In the genomic region with DNA sequence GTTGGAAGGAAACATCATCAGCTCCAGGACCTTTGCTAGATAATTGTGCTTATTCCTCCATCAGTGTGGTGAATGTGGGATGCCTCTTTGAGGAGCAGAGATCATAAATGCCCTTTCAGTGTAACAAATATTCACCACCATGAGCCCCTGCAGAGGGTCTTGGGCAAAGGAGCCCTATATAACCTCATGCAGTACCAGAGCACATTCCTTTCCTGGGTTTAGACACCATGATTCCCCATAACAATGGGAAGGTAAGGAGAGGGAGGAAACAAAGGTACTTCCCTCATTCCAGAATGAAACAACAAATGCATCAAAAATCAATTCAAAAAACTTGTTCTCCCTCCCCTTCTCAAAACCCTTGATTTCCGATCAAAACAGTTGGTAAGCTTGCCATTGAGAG, we compare ENCODE assay signal across 26 cellular contexts.
"Had no signal": no experiment of that assay in that cellular context is flagged by ENCODE, and none has a peak within 500 bp of the region (broad histone marks: within the 10 kb centered on the region; RNA-seq: fewer than 3 reads in every experiment).

No MANE protein-coding gene starts in this region.

- ATAC-seq: heart right ventricle; left ventricle myocardium superior; lower lobe of right lung; natural killer cell; sciatic nerve; stimulated activated memory B cell treated with anti-CD40 and anti-IgM and Interleukin-4, amounts not matched to agents 10 μg/mL and 1 μg/mL and 100 μg/mL, for 72 hours; stimulated activated naive CD8-positive, alpha-beta T cell treated with anti-CD3 and anti-CD28 coated beads, Interleukin-15, Interleukin-2, amounts not matched to agents 100 U/mL and 50 U/mL, for 24 hours; upper lobe of right lung had no signal

- H3K9me3 ChIP-seq: esophagus squamous epithelium, heart right ventricle, lower lobe of right lung, neutrophil, prostate gland, right atrium auricular region, transverse colon, upper lobe of right lung, uterus had no signal

- DNase-seq: cerebellar nuclear complex; effector CD8-positive, alpha-beta T cell; erythroblast; esophagus squamous epithelium; foreskin melanocyte; glutamatergic neuron; heart right ventricle; immature natural killer cell; islet precursor cell; kidney glomerular epithelial cell; left ventricle myocardium superior; lower lobe of right lung; natural killer cell; stimulated activated CD4-positive, alpha-beta T cell treated with anti-CD3 and anti-CD28 coated beads, Interleukin-2, amount 100 ng/mL, for 24 hours; stimulated activated CD4-positive, alpha-beta T cell treated with anti-CD3 and anti-CD28 coated beads, Interleukin-4, amount 100 ng/mL, for 24 hours; stimulated activated naive CD8-positive, alpha-beta T cell treated with anti-CD3 and anti-CD28 coated beads, Interleukin-15, Interleukin-2, amounts not matched to agents 100 U/mL and 50 U/mL, for 24 hours; transverse colon; upper lobe of right lung; uterus had no signal

- H3K27ac ChIP-seq: esophagus squamous epithelium, heart right ventricle, lower lobe of right lung, neutrophil, parathyroid adenoma, prostate gland, right atrium auricular region, transverse colon, upper lobe of right lung, uterus had no signal

- H3K36me3 ChIP-seq: esophagus squamous epithelium, heart right ventricle, lower lobe of right lung, neutrophil, prostate gland, right atrium auricular region, transverse colon, upper lobe of right lung, uterus had no signal

- H3K27me3 Mint-ChIP-seq: stimulated activated memory B cell treated with anti-CD40 and anti-IgM and Interleukin-4, amounts not matched to agents 10 μg/mL and 1 μg/mL and 100 μg/mL, for 72 hours had no signal

- H3K27me3 ChIP-seq: neutrophil, right atrium auricular region, transverse colon, upper lobe of right lung, uterus had no signal

- H3K9me3 Mint-ChIP-seq: immature natural killer cell, neural crest cell had no signal

- H3K27ac Mint-ChIP-seq: immature natural killer cell; natural killer cell; stimulated activated memory B cell treated with anti-CD40 and anti-IgM and Interleukin-4, amounts not matched to agents 10 μg/mL and 1 μg/mL and 100 μg/mL, for 72 hours had no signal

- H3K4me3 ChIP-seq: esophagus squamous epithelium, heart right ventricle, lower lobe of right lung, prostate gland, right atrium auricular region, transverse colon, upper lobe of right lung, uterus had no signal

- H3K4me3 Mint-ChIP-seq: immature natural killer cell; natural killer cell; neural crest cell; stimulated activated memory B cell treated with anti-CD40 and anti-IgM and Interleukin-4, amounts not matched to agents 10 μg/mL and 1 μg/mL and 100 μg/mL, for 72 hours had no signal

- H3K4me1 Mint-ChIP-seq: immature natural killer cell; natural killer cell; neural crest cell; stimulated activated memory B cell treated with anti-CD40 and anti-IgM and Interleukin-4, amounts not matched to agents 10 μg/mL and 1 μg/mL and 100 μg/mL, for 72 hours had no signal

- H3K4me1 ChIP-seq: esophagus squamous epithelium, heart right ventricle, lower lobe of right lung, parathyroid adenoma, prostate gland, right atrium auricular region, transverse colon, upper lobe of right lung, uterus had no signal

- H3K36me3 Mint-ChIP-seq: immature natural killer cell; natural killer cell; stimulated activated memory B cell treated with anti-CD40 and anti-IgM and Interleukin-4, amounts not matched to agents 10 μg/mL and 1 μg/mL and 100 μg/mL, for 72 hours had no signal
